In the genomic region with DNA sequence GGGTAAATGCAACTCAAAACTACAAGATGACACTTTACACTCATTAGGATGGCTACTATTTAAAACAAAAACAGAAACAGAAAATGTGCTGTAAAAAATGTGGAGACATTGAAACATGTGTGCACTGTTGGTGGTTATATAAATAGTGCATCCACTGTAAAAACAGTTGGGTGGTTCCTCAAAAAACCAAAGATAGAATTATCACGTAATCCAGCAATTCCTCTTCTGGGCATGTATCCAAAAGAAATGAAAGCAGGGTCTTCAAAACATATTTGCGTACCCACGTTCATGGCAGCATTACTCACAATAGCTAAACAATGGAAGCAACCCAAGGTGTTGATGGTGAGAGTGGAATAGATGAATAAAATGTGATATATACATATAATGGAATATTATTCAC, we compare ENCODE assay signal across 21 cellular contexts.
"Had no signal": no experiment of that assay in that cellular context is flagged by ENCODE, and none has a peak within 500 bp of the region (broad histone marks: within the 10 kb centered on the region; RNA-seq: fewer than 3 reads in every experiment).

No MANE protein-coding gene starts in this region.

- H3K4me1 ChIP-seq: breast epithelium, gastroesophageal sphincter, heart right ventricle, left ventricle myocardium inferior, tibial nerve, uterus had no signal

- DNase-seq: activated CD4-positive, alpha-beta T cell treated with anti-CD3 and anti-CD28 coated beads, Interleukin-2, amount 10 ng/mL, durations not matched to agents 7 days and 5 days; activated CD8-positive, alpha-beta memory T cell treated with anti-CD3 and anti-CD28 coated beads, Interleukin-2, amount 50 U/mL, for 4 hours; activated naive CD4-positive, alpha-beta T cell treated with anti-CD3 and anti-CD28 coated beads for 36 hours; activated T-cell treated with anti-CD3 and anti-CD28 coated beads, Interleukin-2, amount 50 U/mL, for 4 hours; cerebellar nuclear complex; effector CD8-positive, alpha-beta T cell; heart right ventricle; kidney glomerular epithelial cell; left ventricle myocardium inferior; mammary epithelial cell; midbrain; nephron progenitor cell; nucleus accumbens; retina; stimulated activated naive CD8-positive, alpha-beta T cell treated with anti-CD3 and anti-CD28 coated beads, Interleukin-15, Interleukin-2, amounts not matched to agents 100 U/mL and 50 U/mL, for 24 hours; substantia nigra; uterus had no signal

- ATAC-seq: activated T-cell treated with anti-CD3 and anti-CD28 coated beads, Interleukin-2, amount 50 U/mL, for 4 hours; esophagus mucosa; gastroesophageal sphincter; heart right ventricle; stimulated activated naive CD8-positive, alpha-beta T cell treated with anti-CD3 and anti-CD28 coated beads, Interleukin-15, Interleukin-2, amounts not matched to agents 100 U/mL and 50 U/mL, for 24 hours had no signal

- H3K36me3 ChIP-seq: breast epithelium, gastroesophageal sphincter, heart right ventricle, left ventricle myocardium inferior, tibial nerve, uterus had no signal

- H3K4me3 ChIP-seq: breast epithelium, gastroesophageal sphincter, heart right ventricle, left ventricle myocardium inferior, tibial nerve, uterus had no signal

- H3K27ac ChIP-seq: breast epithelium, gastroesophageal sphincter, heart right ventricle, left ventricle myocardium inferior, tibial nerve, uterus had no signal

- H3K9me3 ChIP-seq: breast epithelium, tibial nerve, uterus had no signal

- H3K27me3 ChIP-seq: breast epithelium, gastroesophageal sphincter, heart right ventricle, tibial nerve, uterus had no signal
